Comparison of ENCODE assay signal across 2 cellular contexts in the genomic region with DNA sequence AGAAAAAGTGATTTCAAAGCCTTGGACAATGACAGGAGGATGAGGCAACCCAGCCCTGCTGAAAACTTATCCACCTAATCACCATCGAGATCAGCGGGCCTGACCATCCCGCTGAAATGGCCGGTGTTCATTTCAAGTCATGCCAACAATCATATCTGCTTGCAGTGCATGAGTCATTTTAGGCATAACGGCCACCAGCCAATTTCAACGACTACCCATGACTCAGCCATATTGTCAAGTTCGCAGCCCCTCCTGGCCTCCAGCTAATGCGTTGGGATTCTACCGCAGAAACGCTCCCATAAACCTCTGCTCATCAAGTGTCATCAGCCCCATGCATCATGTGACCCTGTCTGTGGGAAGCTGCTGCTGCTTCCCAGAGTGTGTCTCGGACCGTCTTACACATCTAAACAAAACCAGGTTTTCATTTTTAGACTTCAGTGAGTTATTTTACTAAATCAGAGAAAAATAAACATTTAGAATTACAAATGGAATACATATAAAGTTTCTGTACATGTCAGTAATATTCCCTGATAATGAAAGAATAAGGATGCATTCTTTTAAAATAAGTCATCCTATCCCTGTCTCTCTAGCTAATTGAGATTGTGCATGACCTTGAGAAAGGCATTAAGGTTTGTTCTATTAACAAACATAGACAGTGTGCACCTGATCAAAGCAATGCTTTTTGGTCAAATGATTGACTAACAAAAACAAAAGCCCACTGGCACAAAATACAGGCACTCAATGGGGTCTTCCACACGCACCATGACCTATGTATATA.
TF ChIP-seq lines count a peak whose summit lies in the region.

No MANE protein-coding gene starts in this region.

TF ChIP-seq in A549, 52 proteins besides CTCF, POLR2A, EP300 and RAD21 (continued from another document):
- TF ChIP-seq USF2 (IDR thresholded peaks at IDR 0.05) (peak; percentile 92), EHMT2 (IDR thresholded peaks at IDR 0.05; ENCODE audit: low read depth) (no peak), FOSL2 (IDR thresholded peaks at IDR 0.05) (peak; percentile 82), FOSL2 (CRISPR knock-in tag; IDR thresholded peaks at IDR 0.05) (peak; percentile 94), CEBPB (IDR thresholded peaks at IDR 0.05) (peak in 1 of 2 experiments; percentile 74; a peak in 2 of 4 replicates), JUN (IDR thresholded peaks at IDR 0.05) (peak in 1 of 2 experiments; percentile 66; a peak in 2 of 5 replicates), GATA3 (IDR thresholded peaks at IDR 0.05; ENCODE audit: borderline replicate concordance) (peak; percentile 85), ZFP36 (IDR thresholded peaks at IDR 0.05; ENCODE audit: borderline replicate concordance, partially characterized antibody) (no peak), FOXS1 (CRISPR knock-in tag; IDR thresholded peaks at IDR 0.05) (no peak), POLR2AphosphoS2 (conservative IDR thresholded peaks at IDR 0.05; ENCODE audit: low read length) (no peak), JUNB (IDR thresholded peaks at IDR 0.05) (peak; percentile 88), EHF (CRISPR knock-in tag; IDR thresholded peaks at IDR 0.05) (no peak), HOXB5 (CRISPR knock-in tag; IDR thresholded peaks at IDR 0.05) (peak; percentile 77), RNF2 (IDR thresholded peaks at IDR 0.05; ENCODE audit: borderline replicate concordance, low read depth) (no peak)
- TF ChIP-seq, protein P1, sequence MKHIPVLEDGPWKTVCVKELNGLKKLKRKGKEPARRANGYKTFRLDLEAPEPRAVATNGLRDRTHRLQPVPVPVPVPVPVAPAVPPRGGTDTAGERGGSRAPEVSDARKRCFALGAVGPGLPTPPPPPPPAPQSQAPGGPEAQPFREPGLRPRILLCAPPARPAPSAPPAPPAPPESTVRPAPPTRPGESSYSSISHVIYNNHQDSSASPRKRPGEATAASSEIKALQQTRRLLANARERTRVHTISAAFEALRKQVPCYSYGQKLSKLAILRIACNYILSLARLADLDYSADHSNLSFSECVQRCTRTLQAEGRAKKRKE (CRISPR knock-in tag; IDR thresholded peaks at IDR 0.05; ENCODE audit: low read depth), result 0 out of 2 replicates have a peak, but pooled peaks have one; percentile 53
- TF ChIP-seq, protein P2, sequence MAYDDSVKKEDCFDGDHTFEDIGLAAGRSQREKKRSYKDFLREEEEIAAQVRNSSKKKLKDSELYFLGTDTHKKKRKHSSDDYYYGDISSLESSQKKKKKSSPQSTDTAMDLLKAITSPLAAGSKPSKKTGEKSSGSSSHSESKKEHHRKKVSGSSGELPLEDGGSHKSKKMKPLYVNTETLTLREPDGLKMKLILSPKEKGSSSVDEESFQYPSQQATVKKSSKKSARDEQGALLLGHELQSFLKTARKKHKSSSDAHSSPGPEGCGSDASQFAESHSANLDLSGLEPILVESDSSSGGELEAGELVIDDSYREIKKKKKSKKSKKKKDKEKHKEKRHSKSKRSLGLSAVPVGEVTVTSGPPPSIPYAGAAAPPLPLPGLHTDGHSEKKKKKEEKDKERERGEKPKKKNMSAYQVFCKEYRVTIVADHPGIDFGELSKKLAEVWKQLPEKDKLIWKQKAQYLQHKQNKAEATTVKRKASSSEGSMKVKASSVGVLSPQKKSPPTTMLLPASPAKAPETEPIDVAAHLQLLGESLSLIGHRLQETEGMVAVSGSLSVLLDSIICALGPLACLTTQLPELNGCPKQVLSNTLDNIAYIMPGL (CRISPR knock-in tag; IDR thresholded peaks at IDR 0.05; ENCODE audit: borderline replicate concordance), result no peak
- TF ChIP-seq, protein P3, sequence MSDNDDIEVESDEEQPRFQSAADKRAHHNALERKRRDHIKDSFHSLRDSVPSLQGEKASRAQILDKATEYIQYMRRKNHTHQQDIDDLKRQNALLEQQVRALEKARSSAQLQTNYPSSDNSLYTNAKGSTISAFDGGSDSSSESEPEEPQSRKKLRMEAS (IDR thresholded peaks at IDR 0.05), result peak; percentile 79

TF ChIP-seq in SK-N-SH treated with all-trans-retinoic acid at 6 μM for 48 hours, 23 proteins besides CTCF, POLR2A, EP300 and RAD21 (continued from another document):
- TF ChIP-seq TSHZ2 (CRISPR knock-in tag; IDR thresholded peaks at IDR 0.05), result 0 out of 2 replicates have a peak, but pooled peaks have one; percentile 50
- TF ChIP-seq ESRRG (CRISPR knock-in tag; IDR thresholded peaks at IDR 0.05), result no peak
- TF ChIP-seq TOX (CRISPR knock-in tag; IDR thresholded peaks at IDR 0.05; ENCODE audit: borderline replicate concordance), result peak; percentile 6; the same call in 1 of the 2 replicates
- TF ChIP-seq PPARA (CRISPR knock-in tag; IDR thresholded peaks at IDR 0.05; ENCODE audit: borderline replicate concordance), result no peak
- no peak for TF ChIP-seq RARB (CRISPR knock-in tag; IDR thresholded peaks at IDR 0.05)
- TF ChIP-seq, protein P4, sequence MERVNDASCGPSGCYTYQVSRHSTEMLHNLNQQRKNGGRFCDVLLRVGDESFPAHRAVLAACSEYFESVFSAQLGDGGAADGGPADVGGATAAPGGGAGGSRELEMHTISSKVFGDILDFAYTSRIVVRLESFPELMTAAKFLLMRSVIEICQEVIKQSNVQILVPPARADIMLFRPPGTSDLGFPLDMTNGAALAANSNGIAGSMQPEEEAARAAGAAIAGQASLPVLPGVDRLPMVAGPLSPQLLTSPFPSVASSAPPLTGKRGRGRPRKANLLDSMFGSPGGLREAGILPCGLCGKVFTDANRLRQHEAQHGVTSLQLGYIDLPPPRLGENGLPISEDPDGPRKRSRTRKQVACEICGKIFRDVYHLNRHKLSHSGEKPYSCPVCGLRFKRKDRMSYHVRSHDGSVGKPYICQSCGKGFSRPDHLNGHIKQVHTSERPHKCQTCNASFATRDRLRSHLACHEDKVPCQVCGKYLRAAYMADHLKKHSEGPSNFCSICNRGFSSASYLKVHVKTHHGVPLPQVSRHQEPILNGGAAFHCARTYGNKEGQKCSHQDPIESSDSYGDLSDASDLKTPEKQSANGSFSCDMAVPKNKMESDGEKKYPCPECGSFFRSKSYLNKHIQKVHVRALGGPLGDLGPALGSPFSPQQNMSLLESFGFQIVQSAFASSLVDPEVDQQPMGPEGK (CRISPR knock-in tag; IDR thresholded peaks at IDR 0.05; ENCODE audit: borderline replicate concordance), result peak; percentile 52; the same call in 1 of the 2 replicates
- 0 out of 2 replicates have a peak, but pooled peaks have one; percentile 78 for TF ChIP-seq GLIS3 (CRISPR knock-in tag; IDR thresholded peaks at IDR 0.05)
- peak; percentile 85; the same call in 1 of the 2 replicates for TF ChIP-seq SNAI2 (CRISPR knock-in tag; IDR thresholded peaks at IDR 0.05)
- no peak for TF ChIP-seq ZC3H10 (CRISPR knock-in tag; IDR thresholded peaks at IDR 0.05)
- no peak for TF ChIP-seq ZFP30 (CRISPR knock-in tag; IDR thresholded peaks at IDR 0.05)
- TF ChIP-seq, protein P5, sequence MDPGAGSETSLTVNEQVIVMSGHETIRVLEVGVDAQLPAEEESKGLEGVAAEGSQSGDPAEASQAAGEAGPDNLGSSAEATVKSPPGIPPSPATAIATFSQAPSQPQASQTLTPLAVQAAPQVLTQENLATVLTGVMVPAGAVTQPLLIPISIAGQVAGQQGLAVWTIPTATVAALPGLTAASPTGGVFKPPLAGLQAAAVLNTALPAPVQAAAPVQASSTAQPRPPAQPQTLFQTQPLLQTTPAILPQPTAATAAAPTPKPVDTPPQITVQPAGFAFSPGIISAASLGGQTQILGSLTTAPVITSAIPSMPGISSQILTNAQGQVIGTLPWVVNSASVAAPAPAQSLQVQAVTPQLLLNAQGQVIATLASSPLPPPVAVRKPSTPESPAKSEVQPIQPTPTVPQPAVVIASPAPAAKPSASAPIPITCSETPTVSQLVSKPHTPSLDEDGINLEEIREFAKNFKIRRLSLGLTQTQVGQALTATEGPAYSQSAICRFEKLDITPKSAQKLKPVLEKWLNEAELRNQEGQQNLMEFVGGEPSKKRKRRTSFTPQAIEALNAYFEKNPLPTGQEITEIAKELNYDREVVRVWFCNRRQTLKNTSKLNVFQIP (CRISPR knock-in tag; IDR thresholded peaks at IDR 0.05; ENCODE audit: borderline replicate concordance, low read depth), result 0 out of 2 replicates have a peak, but pooled peaks have one; percentile 41
- TF ChIP-seq ZFP3 (CRISPR knock-in tag; IDR thresholded peaks at IDR 0.05), result peak; percentile 86; the same call in 1 of the 2 replicates
- no peak for TF ChIP-seq ARNTL (CRISPR knock-in tag; IDR thresholded peaks at IDR 0.05; ENCODE audit: borderline replicate concordance, low read depth)
- TF ChIP-seq ISL1 (CRISPR knock-in tag; IDR thresholded peaks at IDR 0.05), result peak; percentile 85
- TF ChIP-seq BACH2 (CRISPR knock-in tag; IDR thresholded peaks at IDR 0.05; ENCODE audit: borderline replicate concordance), result no peak
- TF ChIP-seq ZNF70 (CRISPR knock-in tag; IDR thresholded peaks at IDR 0.05), result no peak
- TF ChIP-seq CREB5 (CRISPR knock-in tag; IDR thresholded peaks at IDR 0.05; ENCODE audit: low read depth), result peak; percentile 45; the same call in 1 of the 2 replicates
